8 cellular contexts compared by ENCODE assay signal in genomic region chr10:123995082-123995460, GRCh38.
DNase-seq lines count a peak whose midpoint lies in the region; ATAC-seq and TF ChIP-seq lines count a peak whose summit lies in the region.

No MANE protein-coding gene starts in this region.

- no peak for DNase-seq in natural killer cell treated with Interleukin-12 subunit alpha and Interleukin-12 subunit beta and Interleukin-15 and Interleukin-18, amount 100 ng/mL, for 72 hours (ENCODE audit: low spot score)
- DNase-seq in natural killer cell (no peak), cardiac fibroblast (ENCODE audit: low read depth in 2 of 2) (peak in 1 of 2 donors; percentile 45), aorta (peak in 1 of 2 donors; percentile 79), HAP-1 (ENCODE audit: low spot score in 2 of 2) (no peak)

- H3K27ac ChIP-seq in mesodermal cell (ENCODE audit: low read depth, low read length, severe bottlenecking), result no peak overlapping the region
- H3K27ac ChIP-seq in aorta (ENCODE audit: low read depth in 1 of 2, low read length in 2 of 2), result no peak overlapping the region

- peak overlapping the region; percentile 4 for H3K4me3 Mint-ChIP-seq in natural killer cell treated with Interleukin-12 subunit alpha and Interleukin-12 subunit beta and Interleukin-15 and Interleukin-18, amount 100 ng/mL, for 72 hours
- no peak overlapping the region for H3K4me3 Mint-ChIP-seq in natural killer cell

- H3K27me3 ChIP-seq in aorta (ENCODE audit: control insufficient read depth in 1 of 2, insufficient read depth in 2 of 2, low read length in 1 of 2), result peaks cover 0 to 3% of the 10 kb centered on the region in 2 donors
- no peaks in the 10 kb centered on the region for H3K27me3 ChIP-seq in HAP-1 (ENCODE audit: low read depth)

- TF ChIP-seq CTCF in natural killer cell (IDR thresholded peaks at IDR 0.05) (no peak), cardiac fibroblast (IDR thresholded peaks at IDR 0.05; ENCODE audit: low read depth, low read length) (no peak)

- in situ Hi-C loops in HAP-1 (cut with MboI; ENCODE audit: low sequenced_read_pairs), result loop anchor here (5.0 kb wide), 1 partner anchor 392 kb away; no protein-coding TSS in a partner anchor

- peaks cover 4% of the 10 kb centered on the region for H3K4me1 ChIP-seq in mesodermal cell (ENCODE audit: control insufficient read depth, insufficient read depth, low read length, poor library complexity, severe bottlenecking)
- H3K4me1 ChIP-seq in aorta (ENCODE audit: control insufficient read depth in 1 of 2, insufficient read depth in 2 of 2, low read length in 2 of 2), result no peaks in the 10 kb centered on the region
- peaks cover 3% of the 10 kb centered on the region for H3K4me1 ChIP-seq in HAP-1

- H3K9me3 ChIP-seq in mesodermal cell (ENCODE audit: control insufficient read depth, low read length) (no peaks in the 10 kb centered on the region), aorta (ENCODE audit: control insufficient read depth, low read length) (no peaks in the 10 kb centered on the region), HAP-1 (no peaks in the 10 kb centered on the region)

- intact Hi-C loops in natural killer cell (cut with micrococcal nuclease) (no loop called here), aorta (cut with DNase I) (loop anchor here (1.0 to 2.0 kb wide), 2 partner anchors 268 to 394 kb away; no protein-coding TSS in a partner anchor)

- no peak for ATAC-seq in natural killer cell treated with Interleukin-12 subunit alpha and Interleukin-12 subunit beta and Interleukin-15 and Interleukin-18, amount 100 ng/mL, for 72 hours
- no peak for ATAC-seq in natural killer cell
- peak; percentile 11 for ATAC-seq in aorta (ENCODE audit: low FRiP score)
- ATAC-seq in HG02759 (IDR thresholded peaks at IDR 0.05; ENCODE audit: unreplicated experiment), result no peak
- no peak for ATAC-seq in HG03432 (IDR thresholded peaks at IDR 0.05; ENCODE audit: unreplicated experiment)

- WGBS in mesodermal cell (ENCODE audit: insufficient coverage in 2 of 2), 2 experiments, result 10 to 17% methylated on average over 9 of the region's 11 CpGs
- WGBS in aorta, 2 donors, result 11 to 15% methylated on average over 11 of the region's 11 CpGs

- H3K4me1 Mint-ChIP-seq in natural killer cell treated with Interleukin-12 subunit alpha and Interleukin-12 subunit beta and Interleukin-15 and Interleukin-18, amount 100 ng/mL, for 72 hours (ENCODE audit: low read depth in 2 of 2), result peaks cover 11% of the 10 kb centered on the region in 2 donors
- peaks cover 10 to 19% of the 10 kb centered on the region in 2 donors for H3K4me1 Mint-ChIP-seq in natural killer cell

- H3K36me3 ChIP-seq in mesodermal cell (ENCODE audit: control insufficient read depth, insufficient read depth, low read length) (no peaks in the 10 kb centered on the region), aorta (ENCODE audit: control insufficient read depth in 1 of 2, insufficient read depth in 2 of 2, low read length in 1 of 2) (no peaks in the 10 kb centered on the region), HAP-1 (replicated peaks) (no peaks in the 10 kb centered on the region)

- H3K4me3 ChIP-seq in cardiac fibroblast (replicated peaks in 1 of 2; ENCODE audit: low read depth in 2 of 2, low read length in 2 of 2) (peak overlapping the region; percentile 19 to 32), mesodermal cell (ENCODE audit: extremely low read depth, insufficient read depth, low read length, poor library complexity, severe bottlenecking) (peak overlapping the region; percentile 25), aorta (ENCODE audit: low read length in 2 of 2) (no peak overlapping the region), HAP-1 (no peak overlapping the region)

- H3K36me3 Mint-ChIP-seq in natural killer cell treated with Interleukin-12 subunit alpha and Interleukin-12 subunit beta and Interleukin-15 and Interleukin-18, amount 100 ng/mL, for 72 hours, result peaks cover 4% of the 10 kb centered on the region
- peaks cover 6% of the 10 kb centered on the region for H3K36me3 Mint-ChIP-seq in natural killer cell

- peaks cover 45% of the 10 kb centered on the region in 2 donors for H3K27me3 Mint-ChIP-seq in natural killer cell treated with Interleukin-12 subunit alpha and Interleukin-12 subunit beta and Interleukin-15 and Interleukin-18, amount 100 ng/mL, for 72 hours
- H3K27me3 Mint-ChIP-seq in natural killer cell (ENCODE audit: low read depth in 2 of 2), result peaks cover 61 to 75% of the 10 kb centered on the region in 2 donors

- no peaks in the 10 kb centered on the region for H3K9me3 Mint-ChIP-seq in natural killer cell treated with Interleukin-12 subunit alpha and Interleukin-12 subunit beta and Interleukin-15 and Interleukin-18, amount 100 ng/mL, for 72 hours
- no peaks in the 10 kb centered on the region for H3K9me3 Mint-ChIP-seq in natural killer cell

- no peak overlapping the region for H3K27ac Mint-ChIP-seq in natural killer cell treated with Interleukin-12 subunit alpha and Interleukin-12 subunit beta and Interleukin-15 and Interleukin-18, amount 100 ng/mL, for 72 hours
- no peak overlapping the region for H3K27ac Mint-ChIP-seq in natural killer cell

Comparison
In these comparisons a context has a peak if more than half of its experiments do, and no peak if none do; other contexts are left out.
1. H3K4me3 ChIP-seq: peak in cardiac fibroblast (2 of 2) and mesodermal cell (single experiment); none in aorta (0 of 2) and HAP-1 (single experiment).